In the genomic region with DNA sequence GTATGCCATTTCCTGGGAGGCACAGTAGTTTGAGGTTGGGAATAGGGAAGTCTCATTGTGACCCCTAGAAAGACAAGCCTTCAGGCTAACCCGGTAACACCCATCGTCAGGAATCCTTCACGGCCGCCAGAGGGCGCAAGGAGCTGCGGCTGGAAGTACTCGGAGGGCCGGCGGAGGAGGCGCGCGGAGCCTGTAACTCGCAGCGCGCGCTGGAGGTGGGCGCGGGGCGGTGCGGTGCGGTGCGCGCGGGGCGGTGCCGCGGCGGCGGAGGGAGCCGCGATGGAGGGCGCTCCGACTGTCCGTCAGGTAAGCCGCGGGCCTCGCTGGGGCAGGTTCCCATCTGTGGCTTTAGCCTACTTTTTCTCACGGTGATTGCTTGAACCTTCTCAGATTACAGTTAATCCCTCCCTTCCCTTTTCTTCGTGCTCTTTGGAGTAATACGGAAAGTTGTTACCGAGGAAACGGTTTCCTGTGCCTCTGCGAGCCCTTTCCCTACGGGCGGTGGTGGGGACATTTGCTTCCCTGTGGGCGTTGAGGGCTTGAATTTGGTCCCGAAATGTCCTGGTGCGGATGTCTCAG, we compare ENCODE assay signal across 1 cellular context.
TF ChIP-seq lines count a peak whose summit lies in the region.

A gene (plus strand): TSS at position 158 of the 579 bp plus-strand sequence. CDS start 122 bp downstream, at position 280.

TF ChIP-seq in GM12878, 131 proteins besides CTCF, POLR2A, EP300 and RAD21 (continued from another document and continues in another):
- TF ChIP-seq MTA3 (IDR thresholded peaks at IDR 0.05; ENCODE audit: borderline replicate concordance, low read length) (no peak), FOXM1 (IDR thresholded peaks at IDR 0.05; ENCODE audit: low read depth, low read length) (no peak), ZNF274 (IDR thresholded peaks at IDR 0.05; ENCODE audit: insufficient read depth, insufficient read length) (no peak), CBX5 (IDR thresholded peaks at IDR 0.05; ENCODE audit: low read depth) (peak; percentile 41; the same call in 1 of the 2 replicates), IRF4 (IDR thresholded peaks at IDR 0.05; ENCODE audit: low read depth, low read length) (0 out of 2 replicates have a peak, but pooled peaks have one; percentile 8), EZH2 (IDR thresholded peaks at IDR 0.05; ENCODE audit: borderline replicate concordance, control insufficient read depth, low read depth, low read length) (no peak), NR2C1 (IDR thresholded peaks at IDR 0.05) (0 out of 2 replicates have a peak, but pooled peaks have one; percentile 40), RAD51 (IDR thresholded peaks at IDR 0.05) (no peak), TBL1XR1 (IDR thresholded peaks at IDR 0.05; ENCODE audit: low read depth, low read length) (no peak), TARDBP (IDR thresholded peaks at IDR 0.05; ENCODE audit: borderline replicate concordance) (no peak), BHLHE40 (IDR thresholded peaks at IDR 0.05; ENCODE audit: borderline replicate concordance in 1 of 2, low read depth in 2 of 2, low read length in 1 of 2) (peak in 1 of 2 experiments; percentile 56; a peak in 2 of 4 replicates), FOXK2 (IDR thresholded peaks at IDR 0.05) (no peak), MEF2A (IDR thresholded peaks at IDR 0.05; ENCODE audit: insufficient read depth, low read depth, low read length) (peak; percentile 51; the same call in 1 of the 2 replicates), POLR2AphosphoS2 (IDR thresholded peaks at IDR 0.05; ENCODE audit: low read depth, low read length) (no peak), SP1 (IDR thresholded peaks at IDR 0.05; ENCODE audit: low read depth, low read length) (no peak), WRNIP1 (IDR thresholded peaks at IDR 0.05; ENCODE audit: borderline replicate concordance, low read depth, low read length) (no peak), SREBF2 (IDR thresholded peaks at IDR 0.05; ENCODE audit: low read length) (no peak), TCF12 (IDR thresholded peaks at IDR 0.05; ENCODE audit: low read depth, low read length) (0 out of 2 replicates have a peak, but pooled peaks have one; percentile 26), SREBF1 (IDR thresholded peaks at IDR 0.05; ENCODE audit: low read length) (no peak), POU2F2 (IDR thresholded peaks at IDR 0.05; ENCODE audit: borderline replicate concordance, low read depth, low read length) (peak; percentile 40; the same call in 1 of the 3 replicates), BMI1 (IDR thresholded peaks at IDR 0.05; ENCODE audit: borderline replicate concordance) (no peak), CHD1 (IDR thresholded peaks at IDR 0.05; ENCODE audit: low read depth, low read length) (no peak), ZNF384 (IDR thresholded peaks at IDR 0.05; ENCODE audit: borderline replicate concordance, low read depth, low read length) (no peak), ZSCAN29 (IDR thresholded peaks at IDR 0.05) (0 out of 2 replicates have a peak, but pooled peaks have one; percentile 57), LARP7 (IDR thresholded peaks at IDR 0.05) (peak; percentile 97), SRF (IDR thresholded peaks at IDR 0.05; ENCODE audit: low read depth in 2 of 2, low read length in 2 of 2) (no peak)
- TF ChIP-seq, protein P1, sequence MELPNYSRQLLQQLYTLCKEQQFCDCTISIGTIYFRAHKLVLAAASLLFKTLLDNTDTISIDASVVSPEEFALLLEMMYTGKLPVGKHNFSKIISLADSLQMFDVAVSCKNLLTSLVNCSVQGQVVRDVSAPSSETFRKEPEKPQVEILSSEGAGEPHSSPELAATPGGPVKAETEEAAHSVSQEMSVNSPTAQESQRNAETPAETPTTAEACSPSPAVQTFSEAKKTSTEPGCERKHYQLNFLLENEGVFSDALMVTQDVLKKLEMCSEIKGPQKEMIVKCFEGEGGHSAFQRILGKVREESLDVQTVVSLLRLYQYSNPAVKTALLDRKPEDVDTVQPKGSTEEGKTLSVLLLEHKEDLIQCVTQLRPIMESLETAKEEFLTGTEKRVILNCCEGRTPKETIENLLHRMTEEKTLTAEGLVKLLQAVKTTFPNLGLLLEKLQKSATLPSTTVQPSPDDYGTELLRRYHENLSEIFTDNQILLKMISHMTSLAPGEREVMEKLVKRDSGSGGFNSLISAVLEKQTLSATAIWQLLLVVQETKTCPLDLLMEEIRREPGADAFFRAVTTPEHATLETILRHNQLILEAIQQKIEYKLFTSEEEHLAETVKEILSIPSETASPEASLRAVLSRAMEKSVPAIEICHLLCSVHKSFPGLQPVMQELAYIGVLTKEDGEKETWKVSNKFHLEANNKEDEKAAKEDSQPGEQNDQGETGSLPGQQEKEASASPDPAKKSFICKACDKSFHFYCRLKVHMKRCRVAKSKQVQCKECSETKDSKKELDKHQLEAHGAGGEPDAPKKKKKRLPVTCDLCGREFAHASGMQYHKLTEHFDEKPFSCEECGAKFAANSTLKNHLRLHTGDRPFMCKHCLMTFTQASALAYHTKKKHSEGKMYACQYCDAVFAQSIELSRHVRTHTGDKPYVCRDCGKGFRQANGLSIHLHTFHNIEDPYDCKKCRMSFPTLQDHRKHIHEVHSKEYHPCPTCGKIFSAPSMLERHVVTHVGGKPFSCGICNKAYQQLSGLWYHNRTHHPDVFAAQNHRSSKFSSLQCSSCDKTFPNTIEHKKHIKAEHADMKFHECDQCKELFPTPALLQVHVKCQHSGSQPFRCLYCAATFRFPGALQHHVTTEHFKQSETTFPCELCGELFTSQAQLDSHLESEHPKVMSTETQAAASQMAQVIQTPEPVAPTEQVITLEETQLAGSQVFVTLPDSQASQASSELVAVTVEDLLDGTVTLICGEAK (IDR thresholded peaks at IDR 0.05; ENCODE audit: borderline replicate concordance): no peak
- TF ChIP-seq, protein P2, sequence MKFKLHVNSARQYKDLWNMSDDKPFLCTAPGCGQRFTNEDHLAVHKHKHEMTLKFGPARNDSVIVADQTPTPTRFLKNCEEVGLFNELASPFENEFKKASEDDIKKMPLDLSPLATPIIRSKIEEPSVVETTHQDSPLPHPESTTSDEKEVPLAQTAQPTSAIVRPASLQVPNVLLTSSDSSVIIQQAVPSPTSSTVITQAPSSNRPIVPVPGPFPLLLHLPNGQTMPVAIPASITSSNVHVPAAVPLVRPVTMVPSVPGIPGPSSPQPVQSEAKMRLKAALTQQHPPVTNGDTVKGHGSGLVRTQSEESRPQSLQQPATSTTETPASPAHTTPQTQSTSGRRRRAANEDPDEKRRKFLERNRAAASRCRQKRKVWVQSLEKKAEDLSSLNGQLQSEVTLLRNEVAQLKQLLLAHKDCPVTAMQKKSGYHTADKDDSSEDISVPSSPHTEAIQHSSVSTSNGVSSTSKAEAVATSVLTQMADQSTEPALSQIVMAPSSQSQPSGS (IDR thresholded peaks at IDR 0.05; ENCODE audit: low read length): no peak
- TF ChIP-seq, protein P3, sequence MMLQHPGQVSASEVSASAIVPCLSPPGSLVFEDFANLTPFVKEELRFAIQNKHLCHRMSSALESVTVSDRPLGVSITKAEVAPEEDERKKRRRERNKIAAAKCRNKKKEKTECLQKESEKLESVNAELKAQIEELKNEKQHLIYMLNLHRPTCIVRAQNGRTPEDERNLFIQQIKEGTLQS (IDR thresholded peaks at IDR 0.05; ENCODE audit: borderline replicate concordance, extremely low read depth, low read depth, low read length): no peak
- TF ChIP-seq, protein P4, sequence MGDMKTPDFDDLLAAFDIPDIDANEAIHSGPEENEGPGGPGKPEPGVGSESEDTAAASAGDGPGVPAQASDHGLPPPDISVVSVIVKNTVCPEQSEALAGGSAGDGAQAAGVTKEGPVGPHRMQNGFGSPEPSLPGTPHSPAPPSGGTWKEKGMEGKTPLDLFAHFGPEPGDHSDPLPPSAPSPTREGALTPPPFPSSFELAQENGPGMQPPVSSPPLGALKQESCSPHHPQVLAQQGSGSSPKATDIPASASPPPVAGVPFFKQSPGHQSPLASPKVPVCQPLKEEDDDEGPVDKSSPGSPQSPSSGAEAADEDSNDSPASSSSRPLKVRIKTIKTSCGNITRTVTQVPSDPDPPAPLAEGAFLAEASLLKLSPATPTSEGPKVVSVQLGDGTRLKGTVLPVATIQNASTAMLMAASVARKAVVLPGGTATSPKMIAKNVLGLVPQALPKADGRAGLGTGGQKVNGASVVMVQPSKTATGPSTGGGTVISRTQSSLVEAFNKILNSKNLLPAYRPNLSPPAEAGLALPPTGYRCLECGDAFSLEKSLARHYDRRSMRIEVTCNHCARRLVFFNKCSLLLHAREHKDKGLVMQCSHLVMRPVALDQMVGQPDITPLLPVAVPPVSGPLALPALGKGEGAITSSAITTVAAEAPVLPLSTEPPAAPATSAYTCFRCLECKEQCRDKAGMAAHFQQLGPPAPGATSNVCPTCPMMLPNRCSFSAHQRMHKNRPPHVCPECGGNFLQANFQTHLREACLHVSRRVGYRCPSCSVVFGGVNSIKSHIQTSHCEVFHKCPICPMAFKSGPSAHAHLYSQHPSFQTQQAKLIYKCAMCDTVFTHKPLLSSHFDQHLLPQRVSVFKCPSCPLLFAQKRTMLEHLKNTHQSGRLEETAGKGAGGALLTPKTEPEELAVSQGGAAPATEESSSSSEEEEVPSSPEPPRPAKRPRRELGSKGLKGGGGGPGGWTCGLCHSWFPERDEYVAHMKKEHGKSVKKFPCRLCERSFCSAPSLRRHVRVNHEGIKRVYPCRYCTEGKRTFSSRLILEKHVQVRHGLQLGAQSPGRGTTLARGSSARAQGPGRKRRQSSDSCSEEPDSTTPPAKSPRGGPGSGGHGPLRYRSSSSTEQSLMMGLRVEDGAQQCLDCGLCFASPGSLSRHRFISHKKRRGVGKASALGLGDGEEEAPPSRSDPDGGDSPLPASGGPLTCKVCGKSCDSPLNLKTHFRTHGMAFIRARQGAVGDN (IDR thresholded peaks at IDR 0.05): peak; percentile 62
- TF ChIP-seq, protein P5, sequence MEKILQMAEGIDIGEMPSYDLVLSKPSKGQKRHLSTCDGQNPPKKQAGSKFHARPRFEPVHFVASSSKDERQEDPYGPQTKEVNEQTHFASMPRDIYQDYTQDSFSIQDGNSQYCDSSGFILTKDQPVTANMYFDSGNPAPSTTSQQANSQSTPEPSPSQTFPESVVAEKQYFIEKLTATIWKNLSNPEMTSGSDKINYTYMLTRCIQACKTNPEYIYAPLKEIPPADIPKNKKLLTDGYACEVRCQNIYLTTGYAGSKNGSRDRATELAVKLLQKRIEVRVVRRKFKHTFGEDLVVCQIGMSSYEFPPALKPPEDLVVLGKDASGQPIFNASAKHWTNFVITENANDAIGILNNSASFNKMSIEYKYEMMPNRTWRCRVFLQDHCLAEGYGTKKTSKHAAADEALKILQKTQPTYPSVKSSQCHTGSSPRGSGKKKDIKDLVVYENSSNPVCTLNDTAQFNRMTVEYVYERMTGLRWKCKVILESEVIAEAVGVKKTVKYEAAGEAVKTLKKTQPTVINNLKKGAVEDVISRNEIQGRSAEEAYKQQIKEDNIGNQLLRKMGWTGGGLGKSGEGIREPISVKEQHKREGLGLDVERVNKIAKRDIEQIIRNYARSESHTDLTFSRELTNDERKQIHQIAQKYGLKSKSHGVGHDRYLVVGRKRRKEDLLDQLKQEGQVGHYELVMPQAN (conservative IDR thresholded peaks at IDR 0.05): peak; percentile 57; the same call in 1 of the 2 replicates
- TF ChIP-seq, protein P6, sequence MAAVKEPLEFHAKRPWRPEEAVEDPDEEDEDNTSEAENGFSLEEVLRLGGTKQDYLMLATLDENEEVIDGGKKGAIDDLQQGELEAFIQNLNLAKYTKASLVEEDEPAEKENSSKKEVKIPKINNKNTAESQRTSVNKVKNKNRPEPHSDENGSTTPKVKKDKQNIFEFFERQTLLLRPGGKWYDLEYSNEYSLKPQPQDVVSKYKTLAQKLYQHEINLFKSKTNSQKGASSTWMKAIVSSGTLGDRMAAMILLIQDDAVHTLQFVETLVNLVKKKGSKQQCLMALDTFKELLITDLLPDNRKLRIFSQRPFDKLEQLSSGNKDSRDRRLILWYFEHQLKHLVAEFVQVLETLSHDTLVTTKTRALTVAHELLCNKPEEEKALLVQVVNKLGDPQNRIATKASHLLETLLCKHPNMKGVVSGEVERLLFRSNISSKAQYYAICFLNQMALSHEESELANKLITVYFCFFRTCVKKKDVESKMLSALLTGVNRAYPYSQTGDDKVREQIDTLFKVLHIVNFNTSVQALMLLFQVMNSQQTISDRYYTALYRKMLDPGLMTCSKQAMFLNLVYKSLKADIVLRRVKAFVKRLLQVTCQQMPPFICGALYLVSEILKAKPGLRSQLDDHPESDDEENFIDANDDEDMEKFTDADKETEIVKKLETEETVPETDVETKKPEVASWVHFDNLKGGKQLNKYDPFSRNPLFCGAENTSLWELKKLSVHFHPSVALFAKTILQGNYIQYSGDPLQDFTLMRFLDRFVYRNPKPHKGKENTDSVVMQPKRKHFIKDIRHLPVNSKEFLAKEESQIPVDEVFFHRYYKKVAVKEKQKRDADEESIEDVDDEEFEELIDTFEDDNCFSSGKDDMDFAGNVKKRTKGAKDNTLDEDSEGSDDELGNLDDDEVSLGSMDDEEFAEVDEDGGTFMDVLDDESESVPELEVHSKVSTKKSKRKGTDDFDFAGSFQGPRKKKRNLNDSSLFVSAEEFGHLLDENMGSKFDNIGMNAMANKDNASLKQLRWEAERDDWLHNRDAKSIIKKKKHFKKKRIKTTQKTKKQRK (IDR thresholded peaks at IDR 0.05; ENCODE audit: low read depth, low read length): no peak
- TF ChIP-seq, protein P7, sequence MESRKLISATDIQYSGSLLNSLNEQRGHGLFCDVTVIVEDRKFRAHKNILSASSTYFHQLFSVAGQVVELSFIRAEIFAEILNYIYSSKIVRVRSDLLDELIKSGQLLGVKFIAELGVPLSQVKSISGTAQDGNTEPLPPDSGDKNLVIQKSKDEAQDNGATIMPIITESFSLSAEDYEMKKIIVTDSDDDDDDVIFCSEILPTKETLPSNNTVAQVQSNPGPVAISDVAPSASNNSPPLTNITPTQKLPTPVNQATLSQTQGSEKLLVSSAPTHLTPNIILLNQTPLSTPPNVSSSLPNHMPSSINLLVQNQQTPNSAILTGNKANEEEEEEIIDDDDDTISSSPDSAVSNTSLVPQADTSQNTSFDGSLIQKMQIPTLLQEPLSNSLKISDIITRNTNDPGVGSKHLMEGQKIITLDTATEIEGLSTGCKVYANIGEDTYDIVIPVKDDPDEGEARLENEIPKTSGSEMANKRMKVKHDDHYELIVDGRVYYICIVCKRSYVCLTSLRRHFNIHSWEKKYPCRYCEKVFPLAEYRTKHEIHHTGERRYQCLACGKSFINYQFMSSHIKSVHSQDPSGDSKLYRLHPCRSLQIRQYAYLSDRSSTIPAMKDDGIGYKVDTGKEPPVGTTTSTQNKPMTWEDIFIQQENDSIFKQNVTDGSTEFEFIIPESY (IDR thresholded peaks at IDR 0.05): no peak
- TF ChIP-seq, protein P8, sequence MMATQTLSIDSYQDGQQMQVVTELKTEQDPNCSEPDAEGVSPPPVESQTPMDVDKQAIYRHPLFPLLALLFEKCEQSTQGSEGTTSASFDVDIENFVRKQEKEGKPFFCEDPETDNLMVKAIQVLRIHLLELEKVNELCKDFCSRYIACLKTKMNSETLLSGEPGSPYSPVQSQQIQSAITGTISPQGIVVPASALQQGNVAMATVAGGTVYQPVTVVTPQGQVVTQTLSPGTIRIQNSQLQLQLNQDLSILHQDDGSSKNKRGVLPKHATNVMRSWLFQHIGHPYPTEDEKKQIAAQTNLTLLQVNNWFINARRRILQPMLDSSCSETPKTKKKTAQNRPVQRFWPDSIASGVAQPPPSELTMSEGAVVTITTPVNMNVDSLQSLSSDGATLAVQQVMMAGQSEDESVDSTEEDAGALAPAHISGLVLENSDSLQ (IDR thresholded peaks at IDR 0.05): peak; percentile 88
- TF ChIP-seq, protein P9, sequence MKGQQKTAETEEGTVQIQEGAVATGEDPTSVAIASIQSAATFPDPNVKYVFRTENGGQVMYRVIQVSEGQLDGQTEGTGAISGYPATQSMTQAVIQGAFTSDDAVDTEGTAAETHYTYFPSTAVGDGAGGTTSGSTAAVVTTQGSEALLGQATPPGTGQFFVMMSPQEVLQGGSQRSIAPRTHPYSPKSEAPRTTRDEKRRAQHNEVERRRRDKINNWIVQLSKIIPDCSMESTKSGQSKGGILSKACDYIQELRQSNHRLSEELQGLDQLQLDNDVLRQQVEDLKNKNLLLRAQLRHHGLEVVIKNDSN (IDR thresholded peaks at IDR 0.05; ENCODE audit: borderline replicate concordance, extremely low read length, insufficient read depth, low read depth, low read length): no peak
